Comparison of ENCODE assay signal across 25 cellular contexts in the genomic region with DNA sequence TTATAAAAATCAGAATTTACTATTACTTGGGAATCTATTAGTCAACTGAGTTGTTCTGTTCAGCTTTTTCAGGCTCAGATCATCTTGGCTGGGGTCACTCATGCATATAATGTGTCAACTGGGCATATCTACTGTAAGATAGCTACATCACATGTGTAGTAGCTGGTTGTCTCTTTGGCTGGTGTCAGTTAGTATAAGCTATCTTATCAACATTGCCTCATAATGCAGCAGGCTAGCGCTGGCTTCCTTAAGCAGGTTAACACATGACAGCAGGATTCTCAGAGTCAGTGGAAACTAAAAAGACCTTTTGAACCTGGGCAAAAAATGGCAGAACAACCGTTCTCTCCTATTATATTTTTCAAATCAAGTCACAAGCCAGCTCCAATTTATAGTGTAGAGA.
"Had no signal": no experiment of that assay in that cellular context is flagged by ENCODE, and none has a peak within 500 bp of the region (broad histone marks: within the 10 kb centered on the region; RNA-seq: fewer than 3 reads in every experiment).

No MANE protein-coding gene starts in this region.

- H3K27me3 ChIP-seq: pancreas, stomach, testis, thyroid gland, transverse colon, upper lobe of left lung had no signal

- H3K4me3 ChIP-seq: left ventricle myocardium inferior, lung, mucosa of descending colon, pancreas, prostate gland, skin epidermis, stomach, testis, thyroid gland, transverse colon, upper lobe of left lung had no signal

- H3K36me3 ChIP-seq: left ventricle myocardium inferior, pancreas, prostate gland, stomach, thyroid gland, transverse colon, upper lobe of left lung had no signal

- DNase-seq: hypothalamus; islet precursor cell; left ventricle myocardium inferior; midbrain; mucosa of descending colon; naive thymus-derived CD4-positive, alpha-beta T cell; nucleus accumbens; pancreas; posterior cingulate gyrus; retina; right cardiac atrium; stimulated activated CD4-positive, alpha-beta T cell treated with anti-CD3 and anti-CD28 coated beads, Interleukin-12 subunit alpha, Interleukin-12 subunit beta, amount 100 ng/mL, for 4 hours; stimulated activated CD4-positive, alpha-beta T cell treated with anti-CD3 and anti-CD28 coated beads, Interleukin-15, amount 100 ng/mL, for 24 hours; stimulated activated CD4-positive, alpha-beta T cell treated with anti-CD3 and anti-CD28 coated beads, Interleukin-2, amount 100 ng/mL, for 24 hours; stimulated activated CD4-positive, alpha-beta T cell treated with anti-CD3 and anti-CD28 coated beads, Interleukin-4, amount 100 ng/mL, for 1 hour; stimulated activated naive B cell treated with anti-CD40 and anti-IgM and Interleukin-4, amounts not matched to agents 10 μg/mL and 1 μg/mL and 100 μg/mL, for 72 hours; stimulated activated naive CD8-positive, alpha-beta T cell treated with anti-CD3 and anti-CD28 coated beads, Interleukin-15, Interleukin-2, amounts not matched to agents 100 U/mL and 50 U/mL, for 24 hours; stomach; testis; thyroid gland; transverse colon; upper lobe of left lung had no signal

- H3K9me3 ChIP-seq: left ventricle myocardium inferior, mucosa of descending colon, pancreas, prostate gland, testis, thyroid gland, transverse colon, upper lobe of left lung had no signal

- H3K4me1 ChIP-seq: left ventricle myocardium inferior, pancreas, prostate gland, stomach, testis, thyroid gland, transverse colon, upper lobe of left lung had no signal

- H3K27ac ChIP-seq: left ventricle myocardium inferior, pancreas, prostate gland, skin epidermis, stomach, testis, thyroid gland, transverse colon, upper lobe of left lung had no signal
